1 cellular context compared by ENCODE assay signal in the genomic region with DNA sequence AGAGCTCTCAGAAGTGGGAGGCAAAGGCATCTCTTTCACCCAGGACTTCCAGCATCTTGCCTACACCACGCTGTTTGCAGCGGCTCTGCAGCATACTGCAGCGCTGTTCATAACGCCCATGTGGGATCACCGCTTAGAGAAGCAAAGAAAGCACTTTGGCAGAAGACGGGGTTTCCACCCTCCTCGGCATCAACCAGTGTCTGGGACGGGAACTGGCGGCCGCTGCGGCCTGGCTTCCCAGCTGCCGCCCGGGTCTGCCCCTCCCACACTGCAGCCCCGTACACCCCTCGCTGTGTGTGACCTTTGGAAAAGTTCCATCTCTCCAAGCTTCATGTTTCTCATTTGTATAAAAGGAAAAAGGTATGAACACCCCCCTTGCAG.
TF ChIP-seq lines count a peak whose summit lies in the region.

No MANE protein-coding gene starts in this region.

TF ChIP-seq in endothelial cell of umbilical vein, 7 proteins besides CTCF, POLR2A, EP300 and RAD21:
- no peak for TF ChIP-seq JUN (IDR thresholded peaks at IDR 0.05; ENCODE audit: borderline replicate concordance, insufficient read depth, insufficient read length, low read depth)
- TF ChIP-seq, protein P1, sequence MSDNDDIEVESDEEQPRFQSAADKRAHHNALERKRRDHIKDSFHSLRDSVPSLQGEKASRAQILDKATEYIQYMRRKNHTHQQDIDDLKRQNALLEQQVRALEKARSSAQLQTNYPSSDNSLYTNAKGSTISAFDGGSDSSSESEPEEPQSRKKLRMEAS (IDR thresholded peaks at IDR 0.05; ENCODE audit: insufficient read depth, insufficient read length): no peak
- TF ChIP-seq FOS (IDR thresholded peaks at IDR 0.05; ENCODE audit: borderline replicate concordance, insufficient read depth, low read length): no peak
- no peak for TF ChIP-seq EZH2 (IDR thresholded peaks at IDR 0.05; ENCODE audit: borderline replicate concordance, low read depth, low read length, severe bottlenecking)
- no peak for TF ChIP-seq MYC (IDR thresholded peaks at IDR 0.05; ENCODE audit: low read depth, low read length)
- no peak for TF ChIP-seq POLR2AphosphoS5 (IDR thresholded peaks at IDR 0.05; ENCODE audit: insufficient read depth, low read depth, low read length)
- no peak for TF ChIP-seq GATA2 (IDR thresholded peaks at IDR 0.05; ENCODE audit: insufficient read depth, insufficient read length, low read depth, low read length)
